Comparison of ENCODE assay signal across 1 cellular context in the genomic region with DNA sequence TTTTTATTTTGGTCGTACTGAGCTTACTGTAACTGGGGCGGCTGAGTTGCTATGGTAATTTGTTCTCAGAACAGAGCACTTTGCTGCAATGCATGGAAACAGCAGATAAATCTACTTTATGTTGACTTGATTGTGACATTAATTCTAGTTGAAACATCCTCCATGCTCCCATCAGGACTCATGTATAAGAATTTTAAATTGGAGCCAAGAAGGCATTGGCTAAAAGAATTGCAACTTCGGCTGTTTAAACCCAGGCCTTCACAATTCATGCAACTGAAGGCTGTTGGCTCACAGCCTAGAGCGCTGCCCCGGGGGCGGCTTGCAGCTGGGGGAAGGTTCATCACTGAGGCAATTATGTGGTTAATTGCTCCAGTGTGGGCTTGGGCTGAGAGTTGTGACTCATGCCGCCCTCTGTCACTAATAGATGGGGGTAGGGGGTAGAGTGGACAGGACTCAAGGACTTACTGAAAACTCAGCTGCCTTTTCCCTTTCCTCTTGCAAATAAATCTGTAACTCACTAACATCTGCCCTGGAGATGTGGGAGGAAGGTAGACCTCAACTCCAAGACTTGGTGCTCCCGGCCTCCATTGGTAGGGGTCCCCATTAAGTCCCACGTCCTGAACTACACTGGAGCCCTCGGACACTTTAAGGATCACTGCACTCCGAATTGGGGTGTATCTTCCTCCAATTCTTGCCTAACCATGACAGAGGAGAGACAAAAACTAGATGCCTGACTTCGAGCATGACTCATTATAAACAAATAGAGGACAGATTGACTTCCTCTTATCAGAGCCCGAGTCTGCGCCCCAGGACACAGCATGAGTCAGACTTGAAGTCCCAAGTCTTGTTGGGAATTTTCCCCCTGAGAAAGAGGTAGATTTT.
TF ChIP-seq lines count a peak whose summit lies in the region.

No MANE protein-coding gene starts in this region.

TF ChIP-seq in K562, 482 proteins besides CTCF, POLR2A, EP300 and RAD21 (continued from another document and continues in another):
- TF ChIP-seq, protein P1, sequence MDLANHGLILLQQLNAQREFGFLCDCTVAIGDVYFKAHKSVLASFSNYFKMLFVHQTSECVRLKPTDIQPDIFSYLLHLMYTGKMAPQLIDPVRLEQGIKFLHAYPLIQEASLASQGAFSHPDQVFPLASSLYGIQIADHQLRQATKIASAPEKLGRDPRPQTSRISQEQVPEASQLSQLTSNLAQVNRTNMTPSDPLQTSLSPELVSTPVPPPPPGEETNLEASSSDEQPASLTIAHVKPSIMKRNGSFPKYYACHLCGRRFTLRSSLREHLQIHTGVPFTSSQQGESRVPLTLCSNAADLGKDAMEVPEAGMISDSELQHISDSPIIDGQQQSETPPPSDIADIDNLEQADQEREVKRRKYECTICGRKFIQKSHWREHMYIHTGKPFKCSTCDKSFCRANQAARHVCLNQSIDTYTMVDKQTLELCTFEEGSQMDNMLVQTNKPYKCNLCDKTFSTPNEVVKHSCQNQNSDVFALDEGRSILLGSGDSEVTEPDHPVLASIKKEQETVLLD (IDR thresholded peaks at IDR 0.05): no peak
- no peak for TF ChIP-seq SNIP1 (IDR thresholded peaks at IDR 0.05; ENCODE audit: low read depth)
- TF ChIP-seq POLR2G (IDR thresholded peaks at IDR 0.05; ENCODE audit: low read depth, low read length): no peak
- TF ChIP-seq EGR1 (conservative IDR thresholded peaks at IDR 0.05): peak; percentile 91
- TF ChIP-seq, protein P2, sequence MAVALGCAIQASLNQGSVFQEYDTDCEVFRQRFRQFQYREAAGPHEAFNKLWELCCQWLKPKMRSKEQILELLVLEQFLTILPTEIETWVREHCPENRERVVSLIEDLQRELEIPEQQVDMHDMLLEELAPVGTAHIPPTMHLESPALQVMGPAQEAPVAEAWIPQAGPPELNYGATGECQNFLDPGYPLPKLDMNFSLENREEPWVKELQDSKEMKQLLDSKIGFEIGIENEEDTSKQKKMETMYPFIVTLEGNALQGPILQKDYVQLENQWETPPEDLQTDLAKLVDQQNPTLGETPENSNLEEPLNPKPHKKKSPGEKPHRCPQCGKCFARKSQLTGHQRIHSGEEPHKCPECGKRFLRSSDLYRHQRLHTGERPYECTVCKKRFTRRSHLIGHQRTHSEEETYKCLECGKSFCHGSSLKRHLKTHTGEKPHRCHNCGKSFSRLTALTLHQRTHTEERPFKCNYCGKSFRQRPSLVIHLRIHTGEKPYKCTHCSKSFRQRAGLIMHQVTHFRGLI (CRISPR knock-in tag; IDR thresholded peaks at IDR 0.05): no peak
- TF ChIP-seq, protein P3, sequence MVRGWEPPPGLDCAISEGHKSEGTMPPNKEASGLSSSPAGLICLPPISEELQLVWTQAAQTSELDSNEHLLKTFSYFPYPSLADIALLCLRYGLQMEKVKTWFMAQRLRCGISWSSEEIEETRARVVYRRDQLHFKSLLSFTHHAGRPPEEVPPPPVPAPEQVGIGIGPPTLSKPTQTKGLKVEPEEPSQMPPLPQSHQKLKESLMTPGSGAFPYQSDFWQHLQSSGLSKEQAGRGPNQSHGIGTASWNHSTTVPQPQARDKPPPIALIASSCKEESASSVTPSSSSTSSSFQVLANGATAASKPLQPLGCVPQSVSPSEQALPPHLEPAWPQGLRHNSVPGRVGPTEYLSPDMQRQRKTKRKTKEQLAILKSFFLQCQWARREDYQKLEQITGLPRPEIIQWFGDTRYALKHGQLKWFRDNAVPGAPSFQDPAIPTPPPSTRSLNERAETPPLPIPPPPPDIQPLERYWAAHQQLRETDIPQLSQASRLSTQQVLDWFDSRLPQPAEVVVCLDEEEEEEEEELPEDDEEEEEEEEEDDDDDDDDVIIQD (CRISPR knock-in tag; IDR thresholded peaks at IDR 0.05): no peak
- TF ChIP-seq ZNF444 (CRISPR knock-in tag; IDR thresholded peaks at IDR 0.05): no peak
- TF ChIP-seq CC2D1A (IDR thresholded peaks at IDR 0.05): no peak
- TF ChIP-seq, protein P4, sequence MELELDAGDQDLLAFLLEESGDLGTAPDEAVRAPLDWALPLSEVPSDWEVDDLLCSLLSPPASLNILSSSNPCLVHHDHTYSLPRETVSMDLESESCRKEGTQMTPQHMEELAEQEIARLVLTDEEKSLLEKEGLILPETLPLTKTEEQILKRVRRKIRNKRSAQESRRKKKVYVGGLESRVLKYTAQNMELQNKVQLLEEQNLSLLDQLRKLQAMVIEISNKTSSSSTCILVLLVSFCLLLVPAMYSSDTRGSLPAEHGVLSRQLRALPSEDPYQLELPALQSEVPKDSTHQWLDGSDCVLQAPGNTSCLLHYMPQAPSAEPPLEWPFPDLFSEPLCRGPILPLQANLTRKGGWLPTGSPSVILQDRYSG (tag; conservative IDR thresholded peaks at IDR 0.05; ENCODE audit: low read depth): no peak
- TF ChIP-seq GTF2A2 (tag; IDR thresholded peaks at IDR 0.05): no peak
- TF ChIP-seq, protein P5, sequence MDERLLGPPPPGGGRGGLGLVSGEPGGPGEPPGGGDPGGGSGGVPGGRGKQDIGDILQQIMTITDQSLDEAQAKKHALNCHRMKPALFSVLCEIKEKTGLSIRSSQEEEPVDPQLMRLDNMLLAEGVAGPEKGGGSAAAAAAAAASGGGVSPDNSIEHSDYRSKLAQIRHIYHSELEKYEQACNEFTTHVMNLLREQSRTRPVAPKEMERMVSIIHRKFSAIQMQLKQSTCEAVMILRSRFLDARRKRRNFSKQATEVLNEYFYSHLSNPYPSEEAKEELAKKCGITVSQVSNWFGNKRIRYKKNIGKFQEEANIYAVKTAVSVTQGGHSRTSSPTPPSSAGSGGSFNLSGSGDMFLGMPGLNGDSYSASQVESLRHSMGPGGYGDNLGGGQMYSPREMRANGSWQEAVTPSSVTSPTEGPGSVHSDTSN (CRISPR knock-in tag; IDR thresholded peaks at IDR 0.05; ENCODE audit: low read depth): no peak
- TF ChIP-seq, protein P5 (tag; conservative IDR thresholded peaks at IDR 0.05; ENCODE audit: low read depth): no peak; the same call in 1 of the 2 replicates
- TF ChIP-seq ZFP1 (CRISPR knock-in tag; IDR thresholded peaks at IDR 0.05): no peak
- TF ChIP-seq RBM17 (IDR thresholded peaks at IDR 0.05; ENCODE audit: borderline replicate concordance, low read depth, low read length): no peak
- TF ChIP-seq BRCA1 (IDR thresholded peaks at IDR 0.05): no peak
- no peak for TF ChIP-seq BRCA1 (CRISPR knock-in tag; IDR thresholded peaks at IDR 0.05)
- no peak for TF ChIP-seq BRF1 (IDR thresholded peaks at IDR 0.05; ENCODE audit: borderline replicate concordance, extremely low read depth, insufficient read length)
- TF ChIP-seq KAT8 (IDR thresholded peaks at IDR 0.05; ENCODE audit: low read depth): no peak
- TF ChIP-seq, protein P6, sequence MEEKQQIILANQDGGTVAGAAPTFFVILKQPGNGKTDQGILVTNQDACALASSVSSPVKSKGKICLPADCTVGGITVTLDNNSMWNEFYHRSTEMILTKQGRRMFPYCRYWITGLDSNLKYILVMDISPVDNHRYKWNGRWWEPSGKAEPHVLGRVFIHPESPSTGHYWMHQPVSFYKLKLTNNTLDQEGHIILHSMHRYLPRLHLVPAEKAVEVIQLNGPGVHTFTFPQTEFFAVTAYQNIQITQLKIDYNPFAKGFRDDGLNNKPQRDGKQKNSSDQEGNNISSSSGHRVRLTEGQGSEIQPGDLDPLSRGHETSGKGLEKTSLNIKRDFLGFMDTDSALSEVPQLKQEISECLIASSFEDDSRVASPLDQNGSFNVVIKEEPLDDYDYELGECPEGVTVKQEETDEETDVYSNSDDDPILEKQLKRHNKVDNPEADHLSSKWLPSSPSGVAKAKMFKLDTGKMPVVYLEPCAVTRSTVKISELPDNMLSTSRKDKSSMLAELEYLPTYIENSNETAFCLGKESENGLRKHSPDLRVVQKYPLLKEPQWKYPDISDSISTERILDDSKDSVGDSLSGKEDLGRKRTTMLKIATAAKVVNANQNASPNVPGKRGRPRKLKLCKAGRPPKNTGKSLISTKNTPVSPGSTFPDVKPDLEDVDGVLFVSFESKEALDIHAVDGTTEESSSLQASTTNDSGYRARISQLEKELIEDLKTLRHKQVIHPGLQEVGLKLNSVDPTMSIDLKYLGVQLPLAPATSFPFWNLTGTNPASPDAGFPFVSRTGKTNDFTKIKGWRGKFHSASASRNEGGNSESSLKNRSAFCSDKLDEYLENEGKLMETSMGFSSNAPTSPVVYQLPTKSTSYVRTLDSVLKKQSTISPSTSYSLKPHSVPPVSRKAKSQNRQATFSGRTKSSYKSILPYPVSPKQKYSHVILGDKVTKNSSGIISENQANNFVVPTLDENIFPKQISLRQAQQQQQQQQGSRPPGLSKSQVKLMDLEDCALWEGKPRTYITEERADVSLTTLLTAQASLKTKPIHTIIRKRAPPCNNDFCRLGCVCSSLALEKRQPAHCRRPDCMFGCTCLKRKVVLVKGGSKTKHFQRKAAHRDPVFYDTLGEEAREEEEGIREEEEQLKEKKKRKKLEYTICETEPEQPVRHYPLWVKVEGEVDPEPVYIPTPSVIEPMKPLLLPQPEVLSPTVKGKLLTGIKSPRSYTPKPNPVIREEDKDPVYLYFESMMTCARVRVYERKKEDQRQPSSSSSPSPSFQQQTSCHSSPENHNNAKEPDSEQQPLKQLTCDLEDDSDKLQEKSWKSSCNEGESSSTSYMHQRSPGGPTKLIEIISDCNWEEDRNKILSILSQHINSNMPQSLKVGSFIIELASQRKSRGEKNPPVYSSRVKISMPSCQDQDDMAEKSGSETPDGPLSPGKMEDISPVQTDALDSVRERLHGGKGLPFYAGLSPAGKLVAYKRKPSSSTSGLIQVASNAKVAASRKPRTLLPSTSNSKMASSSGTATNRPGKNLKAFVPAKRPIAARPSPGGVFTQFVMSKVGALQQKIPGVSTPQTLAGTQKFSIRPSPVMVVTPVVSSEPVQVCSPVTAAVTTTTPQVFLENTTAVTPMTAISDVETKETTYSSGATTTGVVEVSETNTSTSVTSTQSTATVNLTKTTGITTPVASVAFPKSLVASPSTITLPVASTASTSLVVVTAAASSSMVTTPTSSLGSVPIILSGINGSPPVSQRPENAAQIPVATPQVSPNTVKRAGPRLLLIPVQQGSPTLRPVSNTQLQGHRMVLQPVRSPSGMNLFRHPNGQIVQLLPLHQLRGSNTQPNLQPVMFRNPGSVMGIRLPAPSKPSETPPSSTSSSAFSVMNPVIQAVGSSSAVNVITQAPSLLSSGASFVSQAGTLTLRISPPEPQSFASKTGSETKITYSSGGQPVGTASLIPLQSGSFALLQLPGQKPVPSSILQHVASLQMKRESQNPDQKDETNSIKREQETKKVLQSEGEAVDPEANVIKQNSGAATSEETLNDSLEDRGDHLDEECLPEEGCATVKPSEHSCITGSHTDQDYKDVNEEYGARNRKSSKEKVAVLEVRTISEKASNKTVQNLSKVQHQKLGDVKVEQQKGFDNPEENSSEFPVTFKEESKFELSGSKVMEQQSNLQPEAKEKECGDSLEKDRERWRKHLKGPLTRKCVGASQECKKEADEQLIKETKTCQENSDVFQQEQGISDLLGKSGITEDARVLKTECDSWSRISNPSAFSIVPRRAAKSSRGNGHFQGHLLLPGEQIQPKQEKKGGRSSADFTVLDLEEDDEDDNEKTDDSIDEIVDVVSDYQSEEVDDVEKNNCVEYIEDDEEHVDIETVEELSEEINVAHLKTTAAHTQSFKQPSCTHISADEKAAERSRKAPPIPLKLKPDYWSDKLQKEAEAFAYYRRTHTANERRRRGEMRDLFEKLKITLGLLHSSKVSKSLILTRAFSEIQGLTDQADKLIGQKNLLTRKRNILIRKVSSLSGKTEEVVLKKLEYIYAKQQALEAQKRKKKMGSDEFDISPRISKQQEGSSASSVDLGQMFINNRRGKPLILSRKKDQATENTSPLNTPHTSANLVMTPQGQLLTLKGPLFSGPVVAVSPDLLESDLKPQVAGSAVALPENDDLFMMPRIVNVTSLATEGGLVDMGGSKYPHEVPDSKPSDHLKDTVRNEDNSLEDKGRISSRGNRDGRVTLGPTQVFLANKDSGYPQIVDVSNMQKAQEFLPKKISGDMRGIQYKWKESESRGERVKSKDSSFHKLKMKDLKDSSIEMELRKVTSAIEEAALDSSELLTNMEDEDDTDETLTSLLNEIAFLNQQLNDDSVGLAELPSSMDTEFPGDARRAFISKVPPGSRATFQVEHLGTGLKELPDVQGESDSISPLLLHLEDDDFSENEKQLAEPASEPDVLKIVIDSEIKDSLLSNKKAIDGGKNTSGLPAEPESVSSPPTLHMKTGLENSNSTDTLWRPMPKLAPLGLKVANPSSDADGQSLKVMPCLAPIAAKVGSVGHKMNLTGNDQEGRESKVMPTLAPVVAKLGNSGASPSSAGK (IDR thresholded peaks at IDR 0.05): no peak
- TF ChIP-seq, protein P7, sequence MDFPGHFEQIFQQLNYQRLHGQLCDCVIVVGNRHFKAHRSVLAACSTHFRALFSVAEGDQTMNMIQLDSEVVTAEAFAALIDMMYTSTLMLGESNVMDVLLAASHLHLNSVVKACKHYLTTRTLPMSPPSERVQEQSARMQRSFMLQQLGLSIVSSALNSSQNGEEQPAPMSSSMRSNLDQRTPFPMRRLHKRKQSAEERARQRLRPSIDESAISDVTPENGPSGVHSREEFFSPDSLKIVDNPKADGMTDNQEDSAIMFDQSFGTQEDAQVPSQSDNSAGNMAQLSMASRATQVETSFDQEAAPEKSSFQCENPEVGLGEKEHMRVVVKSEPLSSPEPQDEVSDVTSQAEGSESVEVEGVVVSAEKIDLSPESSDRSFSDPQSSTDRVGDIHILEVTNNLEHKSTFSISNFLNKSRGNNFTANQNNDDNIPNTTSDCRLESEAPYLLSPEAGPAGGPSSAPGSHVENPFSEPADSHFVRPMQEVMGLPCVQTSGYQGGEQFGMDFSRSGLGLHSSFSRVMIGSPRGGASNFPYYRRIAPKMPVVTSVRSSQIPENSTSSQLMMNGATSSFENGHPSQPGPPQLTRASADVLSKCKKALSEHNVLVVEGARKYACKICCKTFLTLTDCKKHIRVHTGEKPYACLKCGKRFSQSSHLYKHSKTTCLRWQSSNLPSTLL (IDR thresholded peaks at IDR 0.05): no peak
- TF ChIP-seq, protein P8, sequence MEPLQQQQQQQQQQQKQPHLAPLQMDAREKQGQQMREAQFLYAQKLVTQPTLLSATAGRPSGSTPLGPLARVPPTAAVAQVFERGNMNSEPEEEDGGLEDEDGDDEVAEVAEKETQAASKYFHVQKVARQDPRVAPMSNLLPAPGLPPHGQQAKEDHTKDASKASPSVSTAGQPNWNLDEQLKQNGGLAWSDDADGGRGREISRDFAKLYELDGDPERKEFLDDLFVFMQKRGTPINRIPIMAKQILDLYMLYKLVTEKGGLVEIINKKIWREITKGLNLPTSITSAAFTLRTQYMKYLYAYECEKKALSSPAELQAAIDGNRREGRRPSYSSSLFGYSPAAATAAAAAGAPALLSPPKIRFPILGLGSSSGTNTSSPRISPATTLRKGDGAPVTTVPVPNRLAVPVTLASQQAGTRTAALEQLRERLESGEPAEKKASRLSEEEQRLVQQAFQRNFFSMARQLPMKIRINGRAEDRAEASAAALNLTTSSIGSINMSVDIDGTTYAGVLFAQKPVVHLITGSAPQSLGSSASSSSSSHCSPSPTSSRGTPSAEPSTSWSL (CRISPR knock-in tag; IDR thresholded peaks at IDR 0.05; ENCODE audit: borderline replicate concordance): no peak
- TF ChIP-seq GATAD2B (IDR thresholded peaks at IDR 0.05; ENCODE audit: borderline replicate concordance): no peak
- no peak for TF ChIP-seq TCF7 (IDR thresholded peaks at IDR 0.05; ENCODE audit: borderline replicate concordance)
- no peak for TF ChIP-seq HSF4 (CRISPR knock-in tag; IDR thresholded peaks at IDR 0.05; ENCODE audit: borderline replicate concordance)
